Comparison of ENCODE assay signal across 31 cellular contexts in the genomic region with DNA sequence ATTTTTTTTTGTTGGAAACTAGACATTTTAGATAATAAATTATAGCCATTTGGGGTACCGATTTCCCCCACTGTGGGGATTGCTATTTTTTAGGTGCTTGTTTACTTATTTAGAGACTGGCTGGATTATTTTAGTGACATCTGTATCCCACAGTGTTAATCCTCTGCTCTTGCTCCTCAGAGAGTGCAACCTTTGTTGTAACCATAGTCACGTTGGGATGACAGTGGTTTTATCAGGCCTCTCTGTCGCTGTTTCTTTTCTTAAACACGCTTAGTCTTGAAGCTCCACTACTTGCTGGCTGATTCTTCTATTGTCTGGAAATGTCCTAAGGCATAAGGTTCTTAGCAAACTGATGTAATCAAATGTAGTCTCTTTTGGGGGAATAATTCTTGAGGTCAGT.
"Had no signal": no experiment of that assay in that cellular context is flagged by ENCODE, and none has a peak within 500 bp of the region (broad histone marks: within the 10 kb centered on the region; RNA-seq: fewer than 3 reads in every experiment).

No MANE protein-coding gene starts in this region.

- H3K27ac Mint-ChIP-seq: activated B cell treated with CpG ODN at 0.5 μM for 24 hours; activated CD4-positive, alpha-beta memory T cell treated with anti-CD3 and anti-CD28 coated beads for 36 hours; activated CD4-positive, alpha-beta T cell treated with anti-CD3 and anti-CD28 coated beads, Interleukin-2, amount 10 ng/mL, durations not matched to agents 24 days and 14 days; activated CD8-positive, alpha-beta memory T cell treated with anti-CD3 and anti-CD28 coated beads, Interleukin-2, amount 10 ng/mL, durations not matched to agents 7 days and 5 days; activated CD8-positive, alpha-beta T cell treated with anti-CD3 and anti-CD28 coated beads, Interleukin-2, amount 10 ng/mL, durations not matched to agents 7 days and 5 days; activated naive CD4-positive, alpha-beta T cell treated with anti-CD3 and anti-CD28 coated beads, Interleukin-2, amount 10 ng/mL, durations not matched to agents 7 days and 5 days; activated naive CD4-positive, alpha-beta T cell treated with anti-CD3 and anti-CD28 coated beads, Interleukin-2, amount 50 U/mL, for 72 hours; activated naive CD8-positive, alpha-beta T cell treated with anti-CD3 and anti-CD28 coated beads, Interleukin-2, amount 10 ng/mL, durations not matched to agents 7 days and 5 days; activated T-cell treated with anti-CD3 and anti-CD28 coated beads, Interleukin-2, amount 50 U/mL, for 24 hours; activated T-cell treated with anti-CD3 and anti-CD28 coated beads, Interleukin-2, amount 50 U/mL, for 72 hours; brain; dendritic cell treated with granulocyte-macrophage colony-stimulating factor and Interleukin-4, amounts not matched to agents 40 ng/mL and 50 ng/mL, for 4 days; endodermal cell; T-cell; T-helper 1 cell treated with Interleukin-12 subunit alpha and Interleukin-12 subunit beta and Interleukin-4 antibody, amounts not matched to agents 30 μg/mL and 1 μg/mL, for 36 hours; T-helper 2 cell treated with Interferon-gamma antibody and Interleukin-4, amounts not matched to agents 5 μg/mL and 100 μg/mL, for 36 hours had no signal

- H3K27me3 ChIP-seq: ascending aorta, breast epithelium, dorsolateral prefrontal cortex, heart right ventricle had no signal

- H3K4me1 Mint-ChIP-seq: activated B cell treated with CpG ODN at 0.5 μM for 24 hours; activated CD4-positive, alpha-beta T cell treated with anti-CD3 and anti-CD28 coated beads, Interleukin-2, amount 10 ng/mL, durations not matched to agents 24 days and 14 days; activated CD8-positive, alpha-beta memory T cell treated with anti-CD3 and anti-CD28 coated beads, Interleukin-2, amount 10 ng/mL, durations not matched to agents 7 days and 5 days; activated naive CD4-positive, alpha-beta T cell treated with anti-CD3 and anti-CD28 coated beads, Interleukin-2, amount 10 ng/mL, durations not matched to agents 7 days and 5 days; activated naive CD8-positive, alpha-beta T cell treated with anti-CD3 and anti-CD28 coated beads, Interleukin-2, amount 10 ng/mL, durations not matched to agents 7 days and 5 days; brain; central memory CD8-positive, alpha-beta T cell; T-cell had no signal

- ATAC-seq: activated CD4-positive, CD25-positive, alpha-beta regulatory T cell treated with anti-CD3 and anti-CD28 coated beads, Interleukin-2, amount 50 U/mL, for 24 hours; activated CD8-positive, alpha-beta memory T cell treated with anti-CD3 and anti-CD28 coated beads, Interleukin-2, amount 10 ng/mL, durations not matched to agents 7 days and 5 days; activated CD8-positive, alpha-beta T cell treated with anti-CD3 and anti-CD28 coated beads, Interleukin-2, amount 10 ng/mL, durations not matched to agents 7 days and 5 days; activated naive CD4-positive, alpha-beta T cell treated with anti-CD3 and anti-CD28 coated beads, Interleukin-2, amount 50 U/mL, for 72 hours; activated T-cell treated with anti-CD3 and anti-CD28 coated beads, Interleukin-2, amount 50 U/mL, for 72 hours; esophagus mucosa; heart right ventricle; T-cell had no signal

- H3K4me1 ChIP-seq: ascending aorta, breast epithelium, heart right ventricle had no signal

- H3K4me3 ChIP-seq: ascending aorta, breast epithelium, coronary artery, dorsolateral prefrontal cortex, heart right ventricle had no signal

- H3K36me3 Mint-ChIP-seq: activated CD4-positive, alpha-beta memory T cell treated with anti-CD3 and anti-CD28 coated beads for 36 hours; activated CD8-positive, alpha-beta memory T cell treated with anti-CD3 and anti-CD28 coated beads, Interleukin-2, amount 10 ng/mL, durations not matched to agents 7 days and 5 days; activated naive CD4-positive, alpha-beta T cell treated with anti-CD3 and anti-CD28 coated beads, Interleukin-2, amount 10 ng/mL, durations not matched to agents 7 days and 5 days; activated naive CD8-positive, alpha-beta T cell treated with anti-CD3 and anti-CD28 coated beads, Interleukin-2, amount 10 ng/mL, durations not matched to agents 7 days and 5 days; T-cell had no signal

- H3K36me3 ChIP-seq: ascending aorta, breast epithelium, heart right ventricle, WERI-Rb-1 had no signal

- DNase-seq: activated B cell treated with CpG ODN at 0.5 μM for 24 hours; activated CD4-positive, alpha-beta memory T cell treated with anti-CD3 and anti-CD28 coated beads for 36 hours; activated CD4-positive, alpha-beta T cell treated with anti-CD3 and anti-CD28 coated beads, Interleukin-2, amount 10 ng/mL, durations not matched to agents 24 days and 14 days; activated CD8-positive, alpha-beta memory T cell treated with anti-CD3 and anti-CD28 coated beads, Interleukin-2, amount 10 ng/mL, durations not matched to agents 7 days and 5 days; activated CD8-positive, alpha-beta memory T cell treated with anti-CD3 and anti-CD28 coated beads, Interleukin-2, amount 50 U/mL, for 4 hours; activated CD8-positive, alpha-beta T cell treated with anti-CD3 and anti-CD28 coated beads, Interleukin-2, amount 10 ng/mL, durations not matched to agents 7 days and 5 days; activated gamma-delta T cell; activated naive CD4-positive, alpha-beta T cell; activated naive CD4-positive, alpha-beta T cell treated with anti-CD3 and anti-CD28 coated beads, Interleukin-2, amount 10 ng/mL, durations not matched to agents 7 days and 5 days; activated naive CD8-positive, alpha-beta T cell treated with anti-CD3 and anti-CD28 coated beads, Interleukin-2, amount 10 ng/mL, durations not matched to agents 7 days and 5 days; activated T-cell treated with anti-CD3 and anti-CD28 coated beads, Interleukin-2, amount 50 U/mL, for 24 hours; activated T-cell treated with anti-CD3 and anti-CD28 coated beads, Interleukin-2, amount 50 U/mL, for 72 hours; dorsolateral prefrontal cortex; effector memory CD4-positive, alpha-beta T cell; endodermal cell; foreskin fibroblast; heart right ventricle; T-cell; T1000; WERI-Rb-1 had no signal

- H3K27me3 Mint-ChIP-seq: activated B cell treated with CpG ODN at 0.5 μM for 24 hours; activated CD4-positive, alpha-beta memory T cell treated with anti-CD3 and anti-CD28 coated beads for 36 hours; activated CD4-positive, alpha-beta T cell treated with anti-CD3 and anti-CD28 coated beads, Interleukin-2, amount 10 ng/mL, durations not matched to agents 24 days and 14 days; activated CD8-positive, alpha-beta memory T cell treated with anti-CD3 and anti-CD28 coated beads, Interleukin-2, amount 10 ng/mL, durations not matched to agents 7 days and 5 days; activated naive CD4-positive, alpha-beta T cell treated with anti-CD3 and anti-CD28 coated beads, Interleukin-2, amount 10 ng/mL, durations not matched to agents 7 days and 5 days; activated naive CD8-positive, alpha-beta T cell treated with anti-CD3 and anti-CD28 coated beads, Interleukin-2, amount 10 ng/mL, durations not matched to agents 7 days and 5 days; activated T-cell treated with anti-CD3 and anti-CD28 coated beads, Interleukin-2, amount 50 U/mL, for 24 hours; central memory CD8-positive, alpha-beta T cell; dendritic cell treated with granulocyte-macrophage colony-stimulating factor and Interleukin-4, amounts not matched to agents 40 ng/mL and 50 ng/mL, for 4 days; T-cell had no signal

- H3K27ac ChIP-seq: ascending aorta, breast epithelium, coronary artery, dorsolateral prefrontal cortex, heart right ventricle, WERI-Rb-1 had no signal

- H3K4me3 Mint-ChIP-seq: activated B cell treated with CpG ODN at 0.5 μM for 24 hours; activated CD4-positive, alpha-beta memory T cell treated with anti-CD3 and anti-CD28 coated beads for 36 hours; activated CD4-positive, alpha-beta T cell treated with anti-CD3 and anti-CD28 coated beads, Interleukin-2, amount 10 ng/mL, durations not matched to agents 24 days and 14 days; activated CD8-positive, alpha-beta memory T cell treated with anti-CD3 and anti-CD28 coated beads, Interleukin-2, amount 10 ng/mL, durations not matched to agents 7 days and 5 days; activated CD8-positive, alpha-beta T cell treated with anti-CD3 and anti-CD28 coated beads, Interleukin-2, amount 10 ng/mL, durations not matched to agents 7 days and 5 days; activated naive CD4-positive, alpha-beta T cell treated with anti-CD3 and anti-CD28 coated beads, Interleukin-2, amount 10 ng/mL, durations not matched to agents 7 days and 5 days; activated naive CD8-positive, alpha-beta T cell treated with anti-CD3 and anti-CD28 coated beads, Interleukin-2, amount 10 ng/mL, durations not matched to agents 7 days and 5 days; activated T-cell treated with anti-CD3 and anti-CD28 coated beads, Interleukin-2, amount 50 U/mL, for 24 hours; activated T-cell treated with anti-CD3 and anti-CD28 coated beads, Interleukin-2, amount 50 U/mL, for 72 hours; brain; central memory CD8-positive, alpha-beta T cell; dendritic cell treated with granulocyte-macrophage colony-stimulating factor and Interleukin-4, amounts not matched to agents 40 ng/mL and 50 ng/mL, for 4 days; endodermal cell; T-cell; T-helper 1 cell treated with Interleukin-12 subunit alpha and Interleukin-12 subunit beta and Interleukin-4 antibody, amounts not matched to agents 30 μg/mL and 1 μg/mL, for 36 hours; T-helper 2 cell treated with Interferon-gamma antibody and Interleukin-4, amounts not matched to agents 5 μg/mL and 100 μg/mL, for 36 hours had no signal
